ENCODE assay signal across 28 cellular contexts in the genomic region with DNA sequence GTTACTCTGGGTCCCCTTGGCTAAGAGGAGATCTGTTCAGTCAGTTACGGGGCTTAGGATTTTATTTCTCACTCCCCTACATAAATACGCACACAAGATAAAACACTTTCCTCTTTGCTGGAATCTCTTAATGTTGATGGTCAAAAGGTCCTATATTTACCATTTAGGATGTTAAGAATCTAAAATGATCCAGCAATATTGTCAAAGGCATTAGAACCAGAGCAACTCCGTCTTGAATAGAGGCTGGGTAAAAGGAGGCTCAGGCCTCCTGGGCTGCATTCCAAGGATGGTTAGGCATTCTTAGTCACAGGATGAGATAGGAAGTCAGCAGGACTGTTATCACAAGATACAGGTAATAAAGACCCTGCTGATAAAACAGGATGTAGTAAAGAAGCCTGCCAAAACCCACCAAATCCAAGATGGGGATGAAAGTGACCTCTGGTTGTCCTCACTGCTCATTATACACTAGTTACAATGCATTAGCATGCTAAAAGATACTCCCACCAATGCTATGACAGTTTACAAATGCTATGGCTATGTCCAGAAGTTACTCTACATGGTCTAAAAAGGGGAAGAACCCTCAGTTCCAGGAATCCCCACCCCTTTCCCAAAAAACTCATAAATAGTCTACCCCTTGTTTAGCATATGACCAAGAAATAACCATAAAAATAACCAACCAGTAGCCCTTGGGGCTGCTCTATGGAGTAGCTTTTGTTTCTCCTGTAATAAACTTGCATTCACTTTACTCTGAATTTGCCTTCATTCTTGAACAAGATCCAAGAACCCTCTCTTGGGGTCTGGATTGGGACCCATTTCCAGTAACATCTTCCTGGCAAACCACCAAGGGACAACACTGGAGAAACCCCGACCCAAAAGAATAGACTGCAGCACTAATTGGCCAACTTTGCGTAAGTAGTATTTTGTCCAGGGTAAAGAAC.
A peak's percentile ranks its signal among the peaks of the same experiment; 100 is the strongest.
DNase-seq lines count a peak whose midpoint lies in the region; ATAC-seq and TF ChIP-seq lines count a peak whose summit lies in the region.
"Had no signal": no experiment of that assay in that cellular context is flagged by ENCODE, and none has a peak within 500 bp of the region (broad histone marks: within the 10 kb centered on the region; RNA-seq: fewer than 3 reads in every experiment).

No MANE protein-coding gene starts in this region.

- H3K9me3 Mint-ChIP-seq in GM23338 (no peaks in the 10 kb centered on the region; the same call in 2 of the 3 replicates), endothelial cell (ENCODE audit: unreplicated experiment) (no peaks in the 10 kb centered on the region), progenitor cell of endocrine pancreas (ENCODE audit: low read depth) (no peaks in the 10 kb centered on the region)
- H3K9me3 Mint-ChIP-seq: CD8-positive, alpha-beta T cell; IgD-negative memory B cell; nephron progenitor cell had no signal

- TF ChIP-seq CTCF in GM23338 (conservative IDR thresholded peaks at IDR 0.05; ENCODE audit: low read depth in 2 of 2) = no peak
- no peak for TF ChIP-seq CTCF in endothelial cell (IDR thresholded peaks at IDR 0.05; ENCODE audit: unreplicated experiment)
- TF ChIP-seq CTCF in progenitor cell of endocrine pancreas (IDR thresholded peaks at IDR 0.05; ENCODE audit: unreplicated experiment) = no peak

- no peak overlapping the region for H2AFZ ChIP-seq in GM23338

- H3K4me1 ChIP-seq in GM23338 (ENCODE audit: insufficient read depth) = peaks cover 53% of the 10 kb centered on the region
- H3K4me1 ChIP-seq: pancreas had no signal

- no peaks in the 10 kb centered on the region for H3K27me3 ChIP-seq in GM23338 (ENCODE audit: insufficient read depth)
- H3K27me3 ChIP-seq: esophagus squamous epithelium, gastrocnemius medialis, pancreas, right atrium auricular region, SJCRH30 had no signal

- no peak overlapping the region for H3K4me3 ChIP-seq in GM23338
- H3K4me3 ChIP-seq: esophagus squamous epithelium, gastrocnemius medialis, left ventricle myocardium inferior, pancreas, right atrium auricular region, SJCRH30, thoracic aorta had no signal

- peak; percentile 40 for DNase-seq in GM23338 (ENCODE audit: low spot score)
- peak; percentile 62 for DNase-seq in NCI-H226
- no peak for DNase-seq in endothelial cell (ENCODE audit: low spot score)
- no peak for DNase-seq in progenitor cell of endocrine pancreas (ENCODE audit: low spot score, unreplicated experiment)
- no peak for DNase-seq in NCI-H82 (lab: John Stamatoyannopoulos, UW)
- DNase-seq: activated CD4-positive, alpha-beta T cell treated with anti-CD3 and anti-CD28 coated beads for 36 hours; activated naive CD4-positive, alpha-beta T cell treated with Interleukin-2 at 50 U/mL for 16 hours; activated T-cell treated with anti-CD3 and anti-CD28 coated beads, Interleukin-2, amount 50 U/mL, for 72 hours; CD8-positive, alpha-beta T cell; DND-41; effector memory CD4-positive, alpha-beta T cell; esophagus squamous epithelium; gastrocnemius medialis; GOT3; hippocampal formation; left ventricle myocardium inferior; MM.1S; NCI-H524 treated with DMSO at 0.1 percent for 48 hours; nephron progenitor cell; pancreas; SJCRH30; stimulated activated naive CD8-positive, alpha-beta T cell treated with anti-CD3 and anti-CD28 coated beads, Interleukin-15, Interleukin-2, amounts not matched to agents 100 U/mL and 50 U/mL, for 24 hours; T-helper 1 cell had no signal

- ATAC-seq in GM23338 (no peak), HG03196 (IDR thresholded peaks at IDR 0.05; ENCODE audit: unreplicated experiment) (no peak), HG03442 (IDR thresholded peaks at IDR 0.05; ENCODE audit: unreplicated experiment) (no peak)
- ATAC-seq: activated CD4-positive, alpha-beta T cell treated with anti-CD3 and anti-CD28 coated beads for 36 hours; activated T-cell treated with anti-CD3 and anti-CD28 coated beads, Interleukin-2, amount 50 U/mL, for 72 hours; CD8-positive, alpha-beta T cell; pancreas; stimulated activated naive CD8-positive, alpha-beta T cell treated with anti-CD3 and anti-CD28 coated beads, Interleukin-15, Interleukin-2, amounts not matched to agents 100 U/mL and 50 U/mL, for 24 hours had no signal

- H3K4me1 Mint-ChIP-seq in GM23338 (peaks cover 48% of the 10 kb centered on the region), endothelial cell (ENCODE audit: unreplicated experiment) (peaks cover 47% of the 10 kb centered on the region), progenitor cell of endocrine pancreas (ENCODE audit: low read depth) (peaks cover 4% of the 10 kb centered on the region)

- H3K27ac Mint-ChIP-seq in GM23338 = no peak overlapping the region
- H3K27ac Mint-ChIP-seq in endothelial cell (ENCODE audit: unreplicated experiment) = peak overlapping the region; percentile 49
- no peak overlapping the region for H3K27ac Mint-ChIP-seq in progenitor cell of endocrine pancreas
- H3K27ac Mint-ChIP-seq: activated CD4-positive, alpha-beta T cell treated with anti-CD3 and anti-CD28 coated beads for 36 hours; activated T-cell treated with anti-CD3 and anti-CD28 coated beads, Interleukin-2, amount 50 U/mL, for 72 hours; nephron progenitor cell had no signal

- H3K4me2 ChIP-seq in GM23338 = peak overlapping the region; percentile 36; the same call in 1 of the 2 replicates

- no peaks in the 10 kb centered on the region for H3K36me3 Mint-ChIP-seq in GM23338 (ENCODE audit: low read depth)
- no peaks in the 10 kb centered on the region for H3K36me3 Mint-ChIP-seq in endothelial cell (ENCODE audit: low read depth, unreplicated experiment)
- peaks cover 1% of the 10 kb centered on the region for H3K36me3 Mint-ChIP-seq in progenitor cell of endocrine pancreas (ENCODE audit: insufficient read depth)

- no peaks in the 10 kb centered on the region for H3K79me2 ChIP-seq in GM23338 (replicated peaks; ENCODE audit: insufficient read depth)

- H3K4me3 Mint-ChIP-seq in GM23338 (no peak overlapping the region; the same call in 2 of the 3 replicates), endothelial cell (ENCODE audit: unreplicated experiment) (no peak overlapping the region), progenitor cell of endocrine pancreas (ENCODE audit: low read depth) (no peak overlapping the region)
- H3K4me3 Mint-ChIP-seq: activated CD4-positive, alpha-beta T cell treated with anti-CD3 and anti-CD28 coated beads for 36 hours; activated T-cell treated with anti-CD3 and anti-CD28 coated beads, Interleukin-2, amount 50 U/mL, for 72 hours; CD8-positive, alpha-beta T cell; IgD-negative memory B cell; nephron progenitor cell had no signal

- peaks cover 3% of the 10 kb centered on the region; the same call in 1 of the 2 replicates for H3K9me2 ChIP-seq in GM23338 (ENCODE audit: insufficient read depth)

- no peaks in the 10 kb centered on the region for H3K36me3 ChIP-seq in GM23338 (ENCODE audit: insufficient read depth)
- H3K36me3 ChIP-seq: esophagus squamous epithelium, gastrocnemius medialis, left ventricle myocardium inferior, pancreas, right atrium auricular region, SJCRH30, thoracic aorta had no signal

- no peaks in the 10 kb centered on the region for H4K20me1 ChIP-seq in GM23338 (replicated peaks; ENCODE audit: insufficient read depth)

- H3F3A ChIP-seq in GM23338 (replicated peaks; ENCODE audit: low read depth) = no peaks in the 10 kb centered on the region

- H3K27me3 Mint-ChIP-seq in GM23338 (ENCODE audit: insufficient read depth, low read depth, poor library complexity) = peaks cover 6% of the 10 kb centered on the region
- H3K27me3 Mint-ChIP-seq in endothelial cell (ENCODE audit: unreplicated experiment) = peaks cover 4% of the 10 kb centered on the region
- H3K27me3 Mint-ChIP-seq in progenitor cell of endocrine pancreas = no peaks in the 10 kb centered on the region
- H3K27me3 Mint-ChIP-seq: activated CD4-positive, alpha-beta T cell treated with anti-CD3 and anti-CD28 coated beads for 36 hours; IgD-negative memory B cell had no signal

- H3K27ac ChIP-seq in GM23338 (ENCODE audit: low read depth) = no peak overlapping the region
- H3K27ac ChIP-seq: esophagus squamous epithelium, gastrocnemius medialis, left ventricle myocardium inferior, pancreas, right atrium auricular region, SJCRH30, thoracic aorta had no signal

TF ChIP-seq in GM23338, 12 proteins besides CTCF, POLR2A, EP300 and RAD21:
- TF ChIP-seq ETS1 (IDR thresholded peaks at IDR 0.05) = no peak

Comparison
In these comparisons a context has a peak if more than half of its experiments do, and no peak if none do; other contexts are left out.
1. DNase-seq: peak in GM23338 (single experiment) and NCI-H226 (single experiment); none in endothelial cell (single experiment), progenitor cell of endocrine pancreas (single experiment) and NCI-H82 (single experiment).